In the genomic region with DNA sequence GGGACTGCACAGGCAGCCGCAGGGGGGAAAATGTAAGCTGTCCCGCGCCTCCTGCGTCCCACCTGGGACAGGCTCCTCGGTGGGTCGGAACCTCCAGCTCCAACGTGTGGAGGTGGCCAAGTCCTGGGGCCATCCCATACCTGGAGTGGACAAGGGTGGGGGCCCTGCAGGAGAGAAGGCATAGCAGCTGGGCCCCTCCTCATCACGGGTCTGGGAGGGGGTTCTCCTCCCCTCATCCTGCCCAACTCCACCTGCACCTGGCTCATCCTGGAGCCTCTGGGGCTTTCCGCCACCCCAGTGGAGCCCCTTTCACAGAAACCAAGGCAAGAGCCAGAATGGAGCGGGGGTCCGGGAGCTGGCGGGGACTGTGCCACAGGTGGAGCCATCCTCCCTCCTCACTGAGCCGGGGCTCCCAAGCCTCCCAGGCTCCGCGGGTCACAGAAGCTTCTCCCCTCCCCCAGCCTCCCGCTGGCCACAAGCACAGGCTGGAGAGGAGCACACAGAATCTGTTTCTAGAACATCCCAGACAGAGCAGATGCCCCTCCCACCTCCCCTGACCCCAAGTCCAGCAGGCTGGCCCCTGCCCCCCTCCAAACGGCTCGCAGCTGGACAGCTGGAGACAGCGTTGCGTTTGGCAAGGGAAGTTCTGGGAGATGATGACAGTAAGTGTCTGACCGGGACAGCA, we compare ENCODE assay signal across 23 cellular contexts.
A peak's percentile ranks its signal among the peaks of the same experiment; 100 is the strongest.
DNase-seq lines count a peak whose midpoint lies in the region; ATAC-seq and TF ChIP-seq lines count a peak whose summit lies in the region.
"Had no signal": no experiment of that assay in that cellular context is flagged by ENCODE, and none has a peak within 500 bp of the region (broad histone marks: within the 10 kb centered on the region; RNA-seq: fewer than 3 reads in every experiment).

No MANE protein-coding gene starts in this region.

- no TSS peak for BruUV-seq in PC-3 (replicated peaks; lab: Mats Ljungman, UMichigan)

- no peaks in the 10 kb centered on the region for H3K9me2 ChIP-seq in PC-3 (replicated peaks; ENCODE audit: low read length)

- peak overlapping the region; percentile 59 to 76 (median 76) for H3K27ac Mint-ChIP-seq in nephron
- H3K27ac Mint-ChIP-seq: activated T-helper 17 cell treated with anti-CD3 and anti-CD28 coated beads, Interleukin-2, amount 50 U/mL, for 72 hours; CD4-positive, alpha-beta memory T cell; dendritic cell treated with granulocyte-macrophage colony-stimulating factor and Interleukin-4, amounts not matched to agents 40 ng/mL and 50 ng/mL, for 4 days had no signal

- no peaks in the 10 kb centered on the region for H3K9me3 ChIP-seq in WERI-Rb-1 (ENCODE audit: severe bottlenecking)
- no peaks in the 10 kb centered on the region for H3K9me3 ChIP-seq in colonic mucosa
- H3K9me3 ChIP-seq in PC-3 (ENCODE audit: low read length) = no peaks in the 10 kb centered on the region
- no peaks in the 10 kb centered on the region for H3K9me3 ChIP-seq in tibial artery
- H3K9me3 ChIP-seq: psoas muscle, tibial nerve had no signal

- no peaks in the 10 kb centered on the region for H3K79me2 ChIP-seq in PC-3 (ENCODE audit: low read length)
- H3K79me2 ChIP-seq: hepatocyte had no signal

- no peaks in the 10 kb centered on the region for H3K9me3 Mint-ChIP-seq in nephron
- H3K9me3 Mint-ChIP-seq: activated T-helper 17 cell treated with anti-CD3 and anti-CD28 coated beads, Interleukin-2, amount 50 U/mL, for 72 hours; CD4-positive, alpha-beta memory T cell; dendritic cell treated with granulocyte-macrophage colony-stimulating factor and Interleukin-4, amounts not matched to agents 40 ng/mL and 50 ng/mL, for 4 days had no signal

- POLR2A ChIA-PET in PC-3 (lab: Charles Lee; ENCODE audit: unreplicated experiment) = no interaction called here

- peaks cover 18% of the 10 kb centered on the region for H3K4me1 Mint-ChIP-seq in nephron
- H3K4me1 Mint-ChIP-seq: activated T-helper 17 cell treated with anti-CD3 and anti-CD28 coated beads, Interleukin-2, amount 50 U/mL, for 72 hours; CD4-positive, alpha-beta memory T cell had no signal

- H3K36me3 ChIP-seq in WERI-Rb-1 (no peaks in the 10 kb centered on the region), colonic mucosa (no peaks in the 10 kb centered on the region), PC-3 (ENCODE audit: low read depth, low read length) (no peaks in the 10 kb centered on the region), tibial artery (no peaks in the 10 kb centered on the region)
- H3K36me3 ChIP-seq: brain microvascular endothelial cell, tibial nerve had no signal

- no peaks in the 10 kb centered on the region for H3K36me3 Mint-ChIP-seq in nephron (ENCODE audit: low read depth)
- H3K36me3 Mint-ChIP-seq: CD4-positive, alpha-beta memory T cell had no signal

- peak overlapping the region; percentile 25 for H3K27ac ChIP-seq in WERI-Rb-1
- no peak overlapping the region for H3K27ac ChIP-seq in colonic mucosa
- H3K27ac ChIP-seq in PC-3 (ENCODE audit: low read length) = no peak overlapping the region
- peak overlapping the region in 1 of 2 donors; percentile 56 for H3K27ac ChIP-seq in tibial artery
- H3K27ac ChIP-seq: brain microvascular endothelial cell, hepatocyte, psoas muscle, tibial nerve had no signal

- H3K9ac ChIP-seq in colonic mucosa (ENCODE audit: low read depth in 2 of 2, low read length in 2 of 2) (no peak overlapping the region), PC-3 (ENCODE audit: low read length) (no peak overlapping the region)

- no peak overlapping the region for H2AFZ ChIP-seq in PC-3 (ENCODE audit: low read length)
- H2AFZ ChIP-seq: hepatocyte had no signal

- H3K27me3 ChIP-seq in WERI-Rb-1 (ENCODE audit: insufficient read depth, low read depth, severe bottlenecking) (no peaks in the 10 kb centered on the region), colonic mucosa (no peaks in the 10 kb centered on the region), PC-3 (ENCODE audit: low read length) (no peaks in the 10 kb centered on the region), tibial artery (no peaks in the 10 kb centered on the region)
- H3K27me3 ChIP-seq: brain microvascular endothelial cell, hepatocyte, tibial nerve had no signal

- no peaks in the 10 kb centered on the region for H4K20me1 ChIP-seq in PC-3 (ENCODE audit: low read length)

- no peaks in the 10 kb centered on the region for H3F3A ChIP-seq in PC-3 (ENCODE audit: low read length, unreplicated experiment)

- H3K4me2 ChIP-seq in PC-3 (ENCODE audit: low read length) = no peak overlapping the region
- H3K4me2 ChIP-seq: hepatocyte had no signal

- H3K27me3 Mint-ChIP-seq in nephron (ENCODE audit: low read depth) = peaks cover 8% of the 10 kb centered on the region
- H3K27me3 Mint-ChIP-seq: activated T-helper 17 cell treated with anti-CD3 and anti-CD28 coated beads, Interleukin-2, amount 50 U/mL, for 72 hours; CD4-positive, alpha-beta memory T cell had no signal

- H3K4me1 ChIP-seq in colonic mucosa (no peaks in the 10 kb centered on the region), PC-3 (ENCODE audit: insufficient read depth, low read length) (peaks cover 36% of the 10 kb centered on the region), tibial artery (peaks cover 0 to 96% (median 84%) of the 10 kb centered on the region in 4 donors)
- H3K4me1 ChIP-seq: psoas muscle had no signal

- DNase-seq in EL = peak; percentile 50
- peak; percentile 66 for DNase-seq in WERI-Rb-1
- DNase-seq in iPS-NIHi11 (ENCODE audit: low spot score) = peak; percentile 66
- no peak for DNase-seq in colonic mucosa
- no peak for DNase-seq in PC-3
- no peak for DNase-seq in tibial artery
- DNase-seq in RPMI8226 = no peak
- DNase-seq: activated CD4-positive, alpha-beta T cell treated with anti-CD3 and anti-CD28 coated beads for 48 hours; brain microvascular endothelial cell; CD4-positive, alpha-beta memory T cell; DMS153; GF-D8; NCI-H1092 treated with DMSO at 0.1 percent for 48 hours; NCI-H2029 treated with DMSO at 0.1 percent for 48 hours; NCI-H510A; psoas muscle; small intestine; stimulated activated naive CD8-positive, alpha-beta T cell treated with anti-CD3 and anti-CD28 coated beads, Interleukin-15, Interleukin-2, amounts not matched to agents 100 U/mL and 50 U/mL, for 24 hours had no signal

- H3K4me3 ChIP-seq in WERI-Rb-1 (ENCODE audit: low read depth, low read length) = no peak overlapping the region
- H3K4me3 ChIP-seq in colonic mucosa = no peak overlapping the region
- H3K4me3 ChIP-seq in PC-3 (ENCODE audit: low read length) = no peak overlapping the region
- H3K4me3 ChIP-seq in tibial artery = no peak overlapping the region
- H3K4me3 ChIP-seq: hepatocyte, psoas muscle, tibial nerve had no signal

- CTCF ChIA-PET in PC-3 (lab: Charles Lee) = no interaction called here

- intact Hi-C loops in colonic mucosa (cut with DNase I) = no loop called here
- intact Hi-C loops in PC-3 (cut with micrococcal nuclease) = no loop called here
- intact Hi-C loops in tibial artery (cut with DNase I; ENCODE audit: low total_unique reads) = no loop called here

- no peak overlapping the region for H3K4me3 Mint-ChIP-seq in nephron
- H3K4me3 Mint-ChIP-seq: activated T-helper 17 cell treated with anti-CD3 and anti-CD28 coated beads, Interleukin-2, amount 50 U/mL, for 72 hours; CD4-positive, alpha-beta memory T cell; dendritic cell treated with granulocyte-macrophage colony-stimulating factor and Interleukin-4, amounts not matched to agents 40 ng/mL and 50 ng/mL, for 4 days had no signal

- ATAC-seq in PC-3 = no peak
- ATAC-seq: activated T-helper 17 cell treated with anti-CD3 and anti-CD28 coated beads, Interleukin-2, amount 50 U/mL, for 72 hours; psoas muscle; stimulated activated naive CD8-positive, alpha-beta T cell treated with anti-CD3 and anti-CD28 coated beads, Interleukin-15, Interleukin-2, amounts not matched to agents 100 U/mL and 50 U/mL, for 24 hours had no signal

- TF ChIP-seq CTCF in WERI-Rb-1 (IDR thresholded peaks at IDR 0.05; ENCODE audit: low read depth, low read length) (no peak), nephron (IDR thresholded peaks at IDR 0.05; ENCODE audit: unreplicated experiment in 3 of 3) (no peak), colonic mucosa (IDR thresholded peaks at IDR 0.05) (no peak), PC-3 (conservative IDR thresholded peaks at IDR 0.05; ENCODE audit: low read depth, low read length) (no peak), tibial artery (IDR thresholded peaks at IDR 0.05) (no peak)

Comparison
In these comparisons a context has a peak if more than half of its experiments do, and no peak if none do; other contexts are left out.
1. DNase-seq: peak in EL (single experiment), WERI-Rb-1 (single experiment) and iPS-NIHi11 (single experiment); none in colonic mucosa (single experiment), PC-3 (single experiment), tibial artery (0 of 2) and RPMI8226 (single experiment).